In genomic region chr18:35059280-35059927, GRCh38 we compare ENCODE assay signal across 21 cellular contexts. TPM values are rescaled to one million over a fixed set of nuclear protein-coding genes. Genes with fewer than 3 reads are reported as not detected.
DNase-seq lines count a peak whose midpoint lies in the region; ATAC-seq, FAIRE-seq and TF ChIP-seq lines count a peak whose summit lies in the region.
"Had no signal": no experiment of that assay in that cellular context is flagged by ENCODE, and none has a peak within 500 bp of the region (broad histone marks: within the 10 kb centered on the region; RNA-seq: fewer than 3 reads in every experiment).

No MANE protein-coding gene starts in this region.

- CTCF ChIA-PET in K562 (lab: Yijun Ruan, JAX; ENCODE audit: low intra/inter-chr PET ratio) = interaction anchor here (0.6 kb wide), 1 partner anchor 193 kb away, joined by 4 read pairs; no protein-coding TSS in a partner anchor

- H3K9me3 ChIP-seq in K562 (replicated peaks; ENCODE audit: control insufficient read depth, insufficient read depth, low read depth, low read length) (no peaks in the 10 kb centered on the region), right cardiac atrium (ENCODE audit: control insufficient read depth, low read length) (no peaks in the 10 kb centered on the region), thyroid gland (no peaks in the 10 kb centered on the region), T-helper 17 cell (ENCODE audit: control insufficient read depth, low read length, poor library complexity, severe bottlenecking) (no peaks in the 10 kb centered on the region)
- H3K9me3 ChIP-seq: A549, BE2C had no signal

- DNase-seq in activated naive CD8-positive, alpha-beta T cell treated with anti-CD3 and anti-CD28 coated beads for 36 hours = no peak
- DNase-seq in K562 (ENCODE audit: extremely low read depth in 1 of 4, low spot score in 3 of 4) (no peak), right cardiac atrium (no peak), thyroid gland (peak; percentile 49 to 61), MV-4-11 (lab: John Stamatoyannopoulos, UW) (no peak), T-helper 17 cell (no peak)
- DNase-seq: activated CD4-positive, alpha-beta T cell treated with anti-CD3 and anti-CD28 coated beads for 4 hours; BE2C; brain microvascular endothelial cell; Calu3; dermis blood vessel endothelial cell; hippocampal formation; MM.1S; occipital lobe; SHP77; SW 1271 had no signal

- H3K79me2 ChIP-seq in K562 (ENCODE audit: control insufficient read depth, insufficient read depth, low read length) = peaks cover 59% of the 10 kb centered on the region

- TF ChIP-seq POLR2A in K562 (conservative IDR thresholded peaks at IDR 0.05) (no peak), thyroid gland (IDR thresholded peaks at IDR 0.05) (no peak)

- H3K36me3 Mint-ChIP-seq in activated naive CD8-positive, alpha-beta T cell = peaks cover 9% of the 10 kb centered on the region
- H3K36me3 Mint-ChIP-seq in activated naive CD8-positive, alpha-beta T cell treated with anti-CD3 and anti-CD28 coated beads for 36 hours = peaks cover 20% of the 10 kb centered on the region
- H3K36me3 Mint-ChIP-seq in T-helper 17 cell (ENCODE audit: low read depth) = peaks cover 2% of the 10 kb centered on the region

- no peak overlapping the region for H3K4me2 ChIP-seq in K562 (ENCODE audit: insufficient read depth, low read length)

- no peak overlapping the region for H3K9ac ChIP-seq in K562 (ENCODE audit: insufficient read depth in 1 of 2, low read depth in 2 of 2, low read length in 2 of 2)

- TF ChIP-seq CTCF in K562 (IDR thresholded peaks at IDR 0.05 in 2 of 3, conservative IDR thresholded peaks at IDR 0.05 in 1 of 3; ENCODE audit: insufficient read depth in 2 of 3, low read depth in 1 of 3, low read length in 3 of 3) (no peak), thyroid gland (IDR thresholded peaks at IDR 0.05) (no peak)

- no peak for ATAC-seq in K562
- peak; percentile 41 to 46 for ATAC-seq in right cardiac atrium
- no peak for ATAC-seq in HG03521 (IDR thresholded peaks at IDR 0.05; ENCODE audit: unreplicated experiment)
- ATAC-seq in T-helper 17 cell = no peak
- ATAC-seq: A549 had no signal

- H3K9me1 ChIP-seq in K562 (ENCODE audit: control insufficient read depth, insufficient read depth, low read length) = peaks cover 4% of the 10 kb centered on the region

- H3K4me3 ChIP-seq in K562 (no peak overlapping the region), right cardiac atrium (ENCODE audit: low read length) (no peak overlapping the region), thyroid gland (replicated peaks in 1 of 3) (no peak overlapping the region)
- H3K4me3 ChIP-seq: A549, GM23338 had no signal

- TF ChIP-seq EP300 in K562 (IDR thresholded peaks at IDR 0.05; ENCODE audit: low read length) = no peak

- in situ Hi-C loops in K562 (cut with MboI) = no loop called here

- H3K9me3 Mint-ChIP-seq in activated naive CD8-positive, alpha-beta T cell (ENCODE audit: low read depth) = no peaks in the 10 kb centered on the region
- H3K9me3 Mint-ChIP-seq in activated naive CD8-positive, alpha-beta T cell treated with anti-CD3 and anti-CD28 coated beads for 36 hours = no peaks in the 10 kb centered on the region
- H3K9me3 Mint-ChIP-seq: GM23338 had no signal

- peaks cover 77% of the 10 kb centered on the region for H3K4me1 Mint-ChIP-seq in activated naive CD8-positive, alpha-beta T cell (ENCODE audit: low read depth)
- H3K4me1 Mint-ChIP-seq in activated naive CD8-positive, alpha-beta T cell treated with anti-CD3 and anti-CD28 coated beads for 36 hours = peaks cover 59% of the 10 kb centered on the region
- peaks cover 50% of the 10 kb centered on the region for H3K4me1 Mint-ChIP-seq in T-helper 17 cell

- BruUV-seq in K562 (replicated peaks; lab: Mats Ljungman, UMichigan) = no TSS peak

- no peaks in the 10 kb centered on the region for H3K36me3 ChIP-seq in K562 (ENCODE audit: control insufficient read depth, insufficient read depth, low read length)
- H3K36me3 ChIP-seq in thyroid gland = no peaks in the 10 kb centered on the region
- H3K36me3 ChIP-seq: BE2C, brain microvascular endothelial cell had no signal

- POLR2A ChIA-PET in K562 (lab: Yijun Ruan, JAX) = interaction anchor here (1.3 to 4.8 kb wide), 7 partner anchors 8 to 48 kb away, joined by 3 to 33 read pairs (median 6); partner anchors contain the start of gene MAPRE2

- H3K4me3 Mint-ChIP-seq in activated naive CD8-positive, alpha-beta T cell = no peak overlapping the region
- no peak overlapping the region for H3K4me3 Mint-ChIP-seq in activated naive CD8-positive, alpha-beta T cell treated with anti-CD3 and anti-CD28 coated beads for 36 hours
- H3K4me3 Mint-ChIP-seq in T-helper 17 cell = no peak overlapping the region
- H3K4me3 Mint-ChIP-seq: GM23338 had no signal

- H3K4me1 ChIP-seq in K562 (replicated peaks in 1 of 2; ENCODE audit: control insufficient read depth in 2 of 2, insufficient read depth in 2 of 2, low read length in 2 of 2) (peaks cover 0 to 14% of the 10 kb centered on the region in 2 experiments; a peak in 4 of 5 replicates), right cardiac atrium (ENCODE audit: control insufficient read depth, insufficient read depth, low read length) (peaks cover 9% of the 10 kb centered on the region), thyroid gland (peaks cover 16 to 18% of the 10 kb centered on the region in 2 donors)
- H3K4me1 ChIP-seq: BE2C had no signal

- FAIRE-seq in K562 (lab: Jason Lieb, UNC) = no peak
- FAIRE-seq: A549, endothelial cell of umbilical vein had no signal

- H3K27ac ChIP-seq in K562 (ENCODE audit: extremely low read depth, low read depth, low read length) (no peak overlapping the region), right cardiac atrium (ENCODE audit: low read length) (no peak overlapping the region), thyroid gland (no peak overlapping the region)
- H3K27ac ChIP-seq: A549, brain microvascular endothelial cell had no signal

- H3K27me3 Mint-ChIP-seq in activated naive CD8-positive, alpha-beta T cell = no peaks in the 10 kb centered on the region
- no peaks in the 10 kb centered on the region for H3K27me3 Mint-ChIP-seq in activated naive CD8-positive, alpha-beta T cell treated with anti-CD3 and anti-CD28 coated beads for 36 hours
- no peaks in the 10 kb centered on the region for H3K27me3 Mint-ChIP-seq in T-helper 17 cell

- H3K27me3 ChIP-seq in K562 (ENCODE audit: control insufficient read depth in 2 of 2, insufficient read depth in 2 of 2, low read length in 2 of 2) (no peaks in the 10 kb centered on the region), right cardiac atrium (ENCODE audit: control insufficient read depth, insufficient read depth) (no peaks in the 10 kb centered on the region), thyroid gland (no peaks in the 10 kb centered on the region)
- H3K27me3 ChIP-seq: BE2C, brain microvascular endothelial cell had no signal

- peak overlapping the region; percentile 2 for H3K27ac Mint-ChIP-seq in activated naive CD8-positive, alpha-beta T cell
- H3K27ac Mint-ChIP-seq in activated naive CD8-positive, alpha-beta T cell treated with anti-CD3 and anti-CD28 coated beads for 36 hours = no peak overlapping the region
- no peak overlapping the region for H3K27ac Mint-ChIP-seq in T-helper 17 cell

- no peaks in the 10 kb centered on the region for H4K20me1 ChIP-seq in K562 (replicated peaks; ENCODE audit: control insufficient read depth, insufficient read depth, low read length)

- no peak for TF ChIP-seq RAD21 in K562 (CRISPR knock-in tag; conservative IDR thresholded peaks at IDR 0.05 in 1 of 2, IDR thresholded peaks at IDR 0.05 in 1 of 2)

- intact Hi-C loops in K562 (cut with micrococcal nuclease) (no loop called here), right cardiac atrium (cut with DNase I) (loop anchor here in 1 of 4 donors (10.0 kb wide), 1 partner anchor 65 kb away; no protein-coding TSS in a partner anchor), thyroid gland (cut with DNase I) (no loop called here)

- WGBS in K562 (ENCODE audit: insufficient coverage, low coverage, missing lambda C conversion rate) = 58% methylated on average over 5 of the region's 5 CpGs
- WGBS in right cardiac atrium = 75% methylated on average over 5 of the region's 5 CpGs
- 59 to 65% methylated on average over 5 of the region's 5 CpGs for WGBS in thyroid gland, 2 donors

- H2AFZ ChIP-seq in K562 (ENCODE audit: low read depth, low read length) = no peak overlapping the region
- H2AFZ ChIP-seq: GM23338 had no signal

TF ChIP-seq in K562, 482 proteins besides CTCF, POLR2A, EP300 and RAD21:
- TF ChIP-seq ZKSCAN1 (IDR thresholded peaks at IDR 0.05; ENCODE audit: low read depth, low read length) (0 out of 2 replicates have a peak, but pooled peaks have one; percentile 60), SIRT6 (IDR thresholded peaks at IDR 0.05; ENCODE audit: low read depth, low read length) (no peak), HDAC6 (IDR thresholded peaks at IDR 0.05; ENCODE audit: low read depth, low read length) (no peak)

RNA-seq across cellular contexts. Expression of gene MAPRE2, which starts 18.2 kb away (rescaled TPM):
- 10 to 100 TPM; 70.1 to 74.0 TPM for total RNA-seq in activated naive CD8-positive, alpha-beta T cell treated with anti-CD3 and anti-CD28 coated beads for 36 hours
- 23.1 and 46.8 TPM in 2 replicates for total RNA-seq in K562 (2011; cell fraction: chromatin; rRNA removed; ENCODE audit: low replicate concordance)
- total RNA-seq in K562 (2011; cell fraction: nucleolus; rRNA removed) = 19.0 and 23.3 TPM in 2 replicates
- total RNA-seq in K562 (2011; cell fraction: nucleoplasm; rRNA removed) = 37.7 and 47.7 TPM in 2 replicates
- 32.3 and 61.1 TPM in 2 replicates for total RNA-seq in K562 (2014; rRNA removed)
- 35.1 and 38.1 TPM in 2 replicates for total RNA-seq in K562 (2014; rRNA removed; fragmentation: Illumina TruSeq; extraction: Trizol)
- 31.1 and 32.6 TPM in 2 replicates for total RNA-seq in K562 (2015; rRNA removed; fragmentation: Illumina TruSeq; extraction: Trizol)
- 46.6 and 47.5 TPM in 2 replicates for total RNA-seq in K562 (2021)
- polyA plus RNA-seq in K562 (2011; rRNA removed) = 56.0 and 66.5 TPM in 2 replicates
- 38.4 and 50.6 TPM in 2 replicates for polyA plus RNA-seq in K562 (2011; cell fraction: cytosol; rRNA removed)
- 26.1 and 32.9 TPM in 2 replicates for polyA plus RNA-seq in K562 (2011; cell fraction: nucleus; rRNA removed)
- 36.3 and 50.2 TPM in 2 replicates for polyA plus RNA-seq in K562 (2012)
- 50.7 and 70.7 TPM in 2 replicates for polyA plus RNA-seq in K562 (2014; fragmentation: Illumina TruSeq; extraction: Trizol)
- polyA plus RNA-seq in K562 (2014; fragmentation: Nextera tagmentation; extraction: Ambion mirVana) = 10 to 100 TPM; 33.6 to 40.7 TPM
- polyA plus RNA-seq in K562 (2014; rRNA removed) = 49.6 and 55.1 TPM in 2 replicates
- 72.7 and 74.0 TPM in 2 replicates for polyA minus RNA-seq in K562 (2011; rRNA and poly(A)+ RNA removed)
- polyA minus RNA-seq in K562 (2011; cell fraction: cytosol; rRNA and poly(A)+ RNA removed) = 32.1 and 37.0 TPM in 2 replicates
- polyA minus RNA-seq in K562 (2011; cell fraction: nucleus; rRNA and poly(A)+ RNA removed) = 24.8 and 45.2 TPM in 2 replicates
- total RNA-seq in right cardiac atrium = 100 to 1,000 TPM in 1 of 4 donors, 10 to 100 TPM in 3; 86.2 to 108 (median 92.0) TPM
- polyA plus RNA-seq in right cardiac atrium = 52.8 TPM
- 10 to 100 TPM; 22.6 to 38.1 (median 28.8) TPM for total RNA-seq in thyroid gland
- total RNA-seq in T-helper 17 cell = 100 to 1,000 TPM in 1 of 2 donors, 10 to 100 TPM in 1; 91.4 to 111 TPM

Comparison
In these comparisons a context has a peak if more than half of its experiments do, and no peak if none do; other contexts are left out.
1. DNase-seq: peak in thyroid gland (2 of 2); none in activated naive CD8-positive, alpha-beta T cell treated with anti-CD3 and anti-CD28 coated beads for 36 hours (single experiment), K562 (0 of 4), right cardiac atrium (0 of 3), MV-4-11 (single experiment) and T-helper 17 cell (0 of 3).
2. ATAC-seq: peak in right cardiac atrium (2 of 2); none in K562 (single experiment), HG03521 (single experiment) and T-helper 17 cell (single experiment).